In the genomic region with DNA sequence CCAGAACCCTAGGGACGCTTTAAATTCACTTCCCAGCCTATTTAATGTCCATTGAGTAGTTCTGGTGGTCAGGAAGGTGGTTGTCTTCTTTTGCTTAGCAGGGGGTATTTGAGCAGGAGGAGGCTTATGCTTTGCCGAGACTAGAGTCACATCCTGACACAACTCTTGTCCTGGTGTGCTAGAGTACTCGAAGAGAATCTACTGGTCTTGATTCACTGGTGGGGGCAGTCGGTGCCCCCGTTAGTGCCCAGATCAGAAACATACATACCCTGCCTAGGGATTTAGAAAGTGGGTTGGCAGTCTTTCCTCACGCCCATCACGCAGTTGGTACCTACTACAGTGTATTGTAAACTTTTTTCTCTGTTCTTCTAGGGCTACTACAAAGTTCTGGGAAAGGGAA, we compare ENCODE assay signal across 12 cellular contexts. TPM values are rescaled to one million over a fixed set of nuclear protein-coding genes. Genes with fewer than 3 reads are reported as not detected.
DNase-seq lines count a peak whose midpoint lies in the region; ATAC-seq, FAIRE-seq and TF ChIP-seq lines count a peak whose summit lies in the region.
"Had no signal": no experiment of that assay in that cellular context is flagged by ENCODE, and none has a peak within 500 bp of the region (broad histone marks: within the 10 kb centered on the region; RNA-seq: fewer than 3 reads in every experiment).

No MANE protein-coding gene starts in this region.

- H3K27ac Mint-ChIP-seq in WTC11: peak overlapping the region; percentile 95

- POLR2A ChIA-PET in AG04450 (lab: Yijun Ruan, JAX) (no interaction called here), WTC11 (lab: Charles Lee) (no interaction called here)

- ATAC-seq in WTC11: no peak
- no peak for ATAC-seq in GM21717 (IDR thresholded peaks at IDR 0.05; ENCODE audit: unreplicated experiment)
- ATAC-seq in HG03045 (IDR thresholded peaks at IDR 0.05; ENCODE audit: unreplicated experiment): no peak

- H3K4me1 Mint-ChIP-seq in WTC11: peaks cover 67% of the 10 kb centered on the region

- DNase-seq in AG04450 (ENCODE audit: low read depth, low spot score): no peak
- no peak for DNase-seq in GM12892 (ENCODE audit: insufficient read length)
- DNase-seq in WTC11 (ENCODE audit: low spot score): no peak
- DNase-seq in substantia nigra (lab: John Stamatoyannopoulos, UW): no peak
- no peak for DNase-seq in RPMI8226
- DNase-seq: esophagus squamous epithelium, NCI-H510A, spleen, T-helper 9 cell had no signal

- H3K36me3 ChIP-seq in iPS-18a (ENCODE audit: control insufficient read depth, low read depth, low read length): peaks cover 36% of the 10 kb centered on the region

- FAIRE-seq in GM12892 (lab: Jason Lieb, UNC): no peak

- H3K27ac ChIP-seq in AG04450 (ENCODE audit: low read depth, low read length) (peak overlapping the region; percentile 52), iPS-18a (ENCODE audit: low read length) (no peak overlapping the region), substantia nigra (ENCODE audit: low read depth, low read length, poor library complexity, severe bottlenecking) (no peak overlapping the region)

- TF ChIP-seq POLR2A in GM12892 (IDR thresholded peaks at IDR 0.05; ENCODE audit: low read depth, low read length): 0 out of 2 replicates have a peak, but pooled peaks have one; percentile 23

- H3K36me3 Mint-ChIP-seq in WTC11: peaks cover 52% of the 10 kb centered on the region

- H3K27me3 ChIP-seq in AG04450 (ENCODE audit: control insufficient read depth, insufficient read depth, low read length) (no peaks in the 10 kb centered on the region), iPS-18a (ENCODE audit: control insufficient read depth, insufficient read depth, low read length) (no peaks in the 10 kb centered on the region)
- H3K27me3 ChIP-seq: esophagus squamous epithelium, spleen had no signal

- peaks cover 8% of the 10 kb centered on the region for H3K9me3 Mint-ChIP-seq in WTC11

- TF ChIP-seq CTCF in AG04450 (IDR thresholded peaks at IDR 0.05; ENCODE audit: low read depth, low read length) (no peak), WTC11 (IDR thresholded peaks at IDR 0.05) (no peak)

- H3K9me3 ChIP-seq in AG04450 (ENCODE audit: control insufficient read depth, insufficient read depth, low read length) (no peaks in the 10 kb centered on the region; the same call in 1 of the 2 replicates), iPS-18a (ENCODE audit: control insufficient read depth, low read depth, low read length) (no peaks in the 10 kb centered on the region)
- H3K9me3 ChIP-seq: esophagus squamous epithelium, spleen had no signal

- peak overlapping the region; percentile 76; the same call in 1 of the 2 replicates for H3K4me3 ChIP-seq in AG04450 (ENCODE audit: low read depth, low read length)
- peak overlapping the region; percentile 75 for H3K4me3 ChIP-seq in iPS-18a (ENCODE audit: low read length)
- H3K4me3 ChIP-seq: esophagus squamous epithelium had no signal

- H3K4me1 ChIP-seq in iPS-18a (ENCODE audit: control insufficient read depth, low read depth, low read length): peaks cover 29% of the 10 kb centered on the region

- CTCF ChIA-PET in AG04450 (lab: Charles Lee) (no interaction called here), WTC11 (lab: Charles Lee) (no interaction called here)

- no peak overlapping the region for H3K9ac ChIP-seq in iPS-18a (ENCODE audit: low read length)

- no peaks in the 10 kb centered on the region for H3K27me3 Mint-ChIP-seq in WTC11 (ENCODE audit: low read depth)

- H3K4me3 Mint-ChIP-seq in WTC11: peak overlapping the region; percentile 88

TF ChIP-seq in WTC11, 78 proteins besides CTCF, POLR2A, EP300 and RAD21:
- TF ChIP-seq TCF7 (CRISPR knock-in tag; IDR thresholded peaks at IDR 0.05; ENCODE audit: low read depth): no peak
- TF ChIP-seq, protein P1, sequence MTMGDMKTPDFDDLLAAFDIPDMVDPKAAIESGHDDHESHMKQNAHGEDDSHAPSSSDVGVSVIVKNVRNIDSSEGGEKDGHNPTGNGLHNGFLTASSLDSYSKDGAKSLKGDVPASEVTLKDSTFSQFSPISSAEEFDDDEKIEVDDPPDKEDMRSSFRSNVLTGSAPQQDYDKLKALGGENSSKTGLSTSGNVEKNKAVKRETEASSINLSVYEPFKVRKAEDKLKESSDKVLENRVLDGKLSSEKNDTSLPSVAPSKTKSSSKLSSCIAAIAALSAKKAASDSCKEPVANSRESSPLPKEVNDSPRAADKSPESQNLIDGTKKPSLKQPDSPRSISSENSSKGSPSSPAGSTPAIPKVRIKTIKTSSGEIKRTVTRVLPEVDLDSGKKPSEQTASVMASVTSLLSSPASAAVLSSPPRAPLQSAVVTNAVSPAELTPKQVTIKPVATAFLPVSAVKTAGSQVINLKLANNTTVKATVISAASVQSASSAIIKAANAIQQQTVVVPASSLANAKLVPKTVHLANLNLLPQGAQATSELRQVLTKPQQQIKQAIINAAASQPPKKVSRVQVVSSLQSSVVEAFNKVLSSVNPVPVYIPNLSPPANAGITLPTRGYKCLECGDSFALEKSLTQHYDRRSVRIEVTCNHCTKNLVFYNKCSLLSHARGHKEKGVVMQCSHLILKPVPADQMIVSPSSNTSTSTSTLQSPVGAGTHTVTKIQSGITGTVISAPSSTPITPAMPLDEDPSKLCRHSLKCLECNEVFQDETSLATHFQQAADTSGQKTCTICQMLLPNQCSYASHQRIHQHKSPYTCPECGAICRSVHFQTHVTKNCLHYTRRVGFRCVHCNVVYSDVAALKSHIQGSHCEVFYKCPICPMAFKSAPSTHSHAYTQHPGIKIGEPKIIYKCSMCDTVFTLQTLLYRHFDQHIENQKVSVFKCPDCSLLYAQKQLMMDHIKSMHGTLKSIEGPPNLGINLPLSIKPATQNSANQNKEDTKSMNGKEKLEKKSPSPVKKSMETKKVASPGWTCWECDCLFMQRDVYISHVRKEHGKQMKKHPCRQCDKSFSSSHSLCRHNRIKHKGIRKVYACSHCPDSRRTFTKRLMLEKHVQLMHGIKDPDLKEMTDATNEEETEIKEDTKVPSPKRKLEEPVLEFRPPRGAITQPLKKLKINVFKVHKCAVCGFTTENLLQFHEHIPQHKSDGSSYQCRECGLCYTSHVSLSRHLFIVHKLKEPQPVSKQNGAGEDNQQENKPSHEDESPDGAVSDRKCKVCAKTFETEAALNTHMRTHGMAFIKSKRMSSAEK (CRISPR knock-in tag; IDR thresholded peaks at IDR 0.05; ENCODE audit: borderline replicate concordance): 0 out of 2 replicates have a peak, but pooled peaks have one; percentile 36
TF ChIP-seq in WTC11: peak in this region for 1.

RNA-seq across cellular contexts. Expression of a gene that starts 2.7 kb away (rescaled TPM):
- polyA plus RNA-seq in AG04450 (2011; rRNA removed): 941 and 1,068 TPM in 2 replicates
- 269 and 283 TPM in 2 replicates for polyA minus RNA-seq in AG04450 (2011; rRNA and poly(A)+ RNA removed)
- 4,980 TPM for polyA plus RNA-seq in GM12892 (2012; ENCODE audit: missing spikeins)
- 1,103 to 1,198 TPM (median 1,179 TPM) in 3 replicates for total RNA-seq in WTC11 (2021)

RNA-seq across cellular contexts. Expression of a gene that starts 2.8 kb away (rescaled TPM):
- polyA plus RNA-seq in AG04450 (2011; rRNA removed): 4.2 and 6.3 TPM in 2 replicates
- 9.2 and 9.8 TPM in 2 replicates for polyA minus RNA-seq in AG04450 (2011; rRNA and poly(A)+ RNA removed)
- 9.0 TPM for polyA plus RNA-seq in GM12892 (2012; ENCODE audit: missing spikeins)
- total RNA-seq in WTC11 (2021): 5.6 to 8.0 TPM (median 7.8 TPM) in 3 replicates
